16 cellular contexts compared by ENCODE assay signal in genomic region chrX:107493141-107493540, GRCh38. TPM values are rescaled to one million over a fixed set of nuclear protein-coding genes. Genes with fewer than 3 reads are reported as not detected.
DNase-seq lines count a peak whose midpoint lies in the region; ATAC-seq and TF ChIP-seq lines count a peak whose summit lies in the region.
"Had no signal": no experiment of that assay in that cellular context is flagged by ENCODE, and none has a peak within 500 bp of the region (broad histone marks: within the 10 kb centered on the region; RNA-seq: fewer than 3 reads in every experiment).

No MANE protein-coding gene starts in this region.

- TF ChIP-seq CTCF in PC-3 (conservative IDR thresholded peaks at IDR 0.05; ENCODE audit: low read depth, low read length) (no peak), epithelial cell of esophagus (IDR thresholded peaks at IDR 0.05; ENCODE audit: insufficient read depth, low read depth, low read length, missing control alignments) (no peak)

- H3K9me2 ChIP-seq in PC-3 (replicated peaks; ENCODE audit: low read length) = no peaks in the 10 kb centered on the region

- no peak for ATAC-seq in PC-3
- ATAC-seq: A549, GM23338 had no signal

- DNase-seq in SIG-M5 treated with dmso at 0.1 percent for 504 hours (lab: John Stamatoyannopoulos, UW; ENCODE audit: unreplicated experiment) = peak; percentile 3
- no peak for DNase-seq in SIG-M5 (lab: John Stamatoyannopoulos, UW)
- DNase-seq in PC-3 = peak; percentile 56
- DNase-seq in epithelial cell of esophagus (ENCODE audit: low read depth) = peak; percentile 67
- DNase-seq in stimulated activated CD4-positive, alpha-beta T cell treated with anti-CD3 and anti-CD28 coated beads, Interleukin-4, amount 100 ng/mL, for 1 hour = no peak
- no peak for DNase-seq in effector CD8-positive, alpha-beta T cell (lab: John Stamatoyannopoulos, UW)
- DNase-seq in NCI-H345 (lab: John Stamatoyannopoulos, UW) = no peak
- DNase-seq: AML-193; CD4-positive, alpha-beta memory T cell; DMS153; DMS79; GF-D8; HCEC 1CT had no signal

- H3K27me3 ChIP-seq in PC-3 (ENCODE audit: low read length) = no peaks in the 10 kb centered on the region

- no peak overlapping the region for H3K4me2 ChIP-seq in PC-3 (ENCODE audit: low read length)
- H3K4me2 ChIP-seq: A549, GM23338 had no signal

- no peaks in the 10 kb centered on the region for H3K79me2 ChIP-seq in PC-3 (ENCODE audit: low read length)

- no peak overlapping the region for H2AFZ ChIP-seq in PC-3 (ENCODE audit: low read length)
- H2AFZ ChIP-seq: GM23338 had no signal

- POLR2A ChIA-PET in PC-3 (lab: Charles Lee; ENCODE audit: unreplicated experiment) = no interaction called here

- no peaks in the 10 kb centered on the region for H4K20me1 ChIP-seq in PC-3 (ENCODE audit: low read length)

- BruUV-seq in PC-3 (replicated peaks; lab: Mats Ljungman, UMichigan) = no TSS peak

- 0 out of 2 replicates have a peak, but pooled peaks cover 4% of the 10 kb centered on the region for H3K4me1 ChIP-seq in PC-3 (ENCODE audit: insufficient read depth, low read length)
- H3K4me1 ChIP-seq: A549 had no signal

- H3K27ac ChIP-seq in PC-3 (ENCODE audit: low read length) = no peak overlapping the region
- H3K27ac ChIP-seq: 22Rv1, A549 had no signal

- H3K9me3 ChIP-seq in PC-3 (ENCODE audit: low read length) = no peaks in the 10 kb centered on the region
- H3K9me3 ChIP-seq: A549 had no signal

- no peaks in the 10 kb centered on the region for H3F3A ChIP-seq in PC-3 (ENCODE audit: low read length, unreplicated experiment)

- H3K9ac ChIP-seq in PC-3 (ENCODE audit: low read length) = no peak overlapping the region

- CTCF ChIA-PET in PC-3 (lab: Charles Lee) = no interaction called here

- H3K4me3 ChIP-seq in PC-3 (ENCODE audit: low read length) = no peak overlapping the region
- no peak overlapping the region for H3K4me3 ChIP-seq in epithelial cell of esophagus (ENCODE audit: low read length)
- H3K4me3 ChIP-seq: A549, GM23338 had no signal

- H3K36me3 ChIP-seq in PC-3 (ENCODE audit: low read depth, low read length) = no peaks in the 10 kb centered on the region

- intact Hi-C loops in PC-3 (cut with micrococcal nuclease) = no loop called here

RNA-seq across cellular contexts. Expression of gene FRMPD3, which starts 43.7 kb away (rescaled TPM):
- 0.04 TPM in 1 of 2 replicates, not detected in the other for total RNA-seq in PC-3 (2014; rRNA removed)
- total RNA-seq: CD4-positive, alpha-beta memory T cell had no signal

Comparison
In these comparisons a context has a peak if more than half of its experiments do, and no peak if none do; other contexts are left out.
1. DNase-seq: peak in SIG-M5 treated with dmso at 0.1 percent for 504 hours (single experiment), PC-3 (single experiment) and epithelial cell of esophagus (single experiment); none in SIG-M5 (single experiment), stimulated activated CD4-positive, alpha-beta T cell treated with anti-CD3 and anti-CD28 coated beads, Interleukin-4, amount 100 ng/mL, for 1 hour (single experiment), effector CD8-positive, alpha-beta T cell (single experiment) and NCI-H345 (single experiment).